Comparison of ENCODE assay signal across 14 cellular contexts in the genomic region with DNA sequence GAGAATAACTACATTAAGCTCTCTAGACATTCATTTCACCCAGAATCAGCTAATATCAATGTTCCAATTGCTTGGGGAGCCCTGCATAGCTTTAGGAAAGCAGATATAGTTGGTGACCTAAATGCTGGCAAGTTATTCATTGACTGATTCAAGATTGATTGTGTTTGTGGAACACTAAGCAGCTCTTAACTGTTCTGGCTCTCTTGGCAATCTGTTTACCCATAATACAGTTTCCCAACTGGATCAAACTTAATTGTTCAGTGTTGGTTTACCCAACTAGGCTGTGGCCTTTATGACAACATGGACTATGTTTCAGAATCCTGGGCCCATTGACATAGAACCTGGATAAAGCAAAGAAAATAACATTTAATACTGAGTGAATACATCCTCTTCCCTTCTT.
"Had no signal": no experiment of that assay in that cellular context is flagged by ENCODE, and none has a peak within 500 bp of the region (broad histone marks: within the 10 kb centered on the region; RNA-seq: fewer than 3 reads in every experiment).

No MANE protein-coding gene starts in this region.

- H3K9me3 ChIP-seq: adrenal gland, tibial artery, vagina had no signal

- H3K27ac ChIP-seq: adrenal gland, parathyroid adenoma, tibial artery, vagina had no signal

- H3K4me3 ChIP-seq: adrenal gland, tibial artery, vagina had no signal

- H3K4me3 Mint-ChIP-seq: activated CD4-positive, alpha-beta memory T cell treated with anti-CD3 and anti-CD28 coated beads for 36 hours; activated naive CD4-positive, alpha-beta T cell treated with anti-CD3 and anti-CD28 coated beads, Interleukin-2, amount 10 ng/mL, durations not matched to agents 7 days and 5 days; dendritic cell treated with granulocyte-macrophage colony-stimulating factor and Interleukin-4, amounts not matched to agents 40 ng/mL and 50 ng/mL, for 4 days; neural crest cell; T-helper 2 cell treated with Interferon-gamma antibody and Interleukin-4, amounts not matched to agents 5 μg/mL and 100 μg/mL, for 36 hours had no signal

- H3K27ac Mint-ChIP-seq: activated naive CD4-positive, alpha-beta T cell treated with anti-CD3 and anti-CD28 coated beads, Interleukin-2, amount 10 ng/mL, durations not matched to agents 7 days and 5 days; dendritic cell treated with granulocyte-macrophage colony-stimulating factor and Interleukin-4, amounts not matched to agents 40 ng/mL and 50 ng/mL, for 4 days; T-helper 2 cell treated with Interferon-gamma antibody and Interleukin-4, amounts not matched to agents 5 μg/mL and 100 μg/mL, for 36 hours had no signal

- H3K4me1 ChIP-seq: adrenal gland, tibial artery, vagina had no signal

- DNase-seq: activated CD4-positive, alpha-beta memory T cell treated with anti-CD3 and anti-CD28 coated beads for 36 hours; activated CD4-positive, CD25-positive, alpha-beta regulatory T cell treated with anti-CD3 and anti-CD28 coated beads, Interleukin-2, amount 50 U/mL, for 72 hours; activated naive CD4-positive, alpha-beta T cell treated with anti-CD3 and anti-CD28 coated beads, Interleukin-2, amount 10 ng/mL, durations not matched to agents 7 days and 5 days; adrenal gland; left cardiac atrium; mesendoderm; small intestine; tibial artery had no signal

- H3K27me3 ChIP-seq: adrenal gland, tibial artery, vagina had no signal

- H3K4me1 Mint-ChIP-seq: neural crest cell had no signal

- H3K27me3 Mint-ChIP-seq: activated CD4-positive, alpha-beta memory T cell treated with anti-CD3 and anti-CD28 coated beads for 36 hours; activated naive CD4-positive, alpha-beta T cell treated with anti-CD3 and anti-CD28 coated beads, Interleukin-2, amount 10 ng/mL, durations not matched to agents 7 days and 5 days; dendritic cell treated with granulocyte-macrophage colony-stimulating factor and Interleukin-4, amounts not matched to agents 40 ng/mL and 50 ng/mL, for 4 days had no signal

- ATAC-seq: esophagus mucosa, left cardiac atrium had no signal

- H3K9me3 Mint-ChIP-seq: activated CD4-positive, alpha-beta memory T cell treated with anti-CD3 and anti-CD28 coated beads for 36 hours; activated naive CD4-positive, alpha-beta T cell treated with anti-CD3 and anti-CD28 coated beads, Interleukin-2, amount 10 ng/mL, durations not matched to agents 7 days and 5 days; dendritic cell treated with granulocyte-macrophage colony-stimulating factor and Interleukin-4, amounts not matched to agents 40 ng/mL and 50 ng/mL, for 4 days; neural crest cell; T-helper 2 cell treated with Interferon-gamma antibody and Interleukin-4, amounts not matched to agents 5 μg/mL and 100 μg/mL, for 36 hours had no signal
